12 cellular contexts compared by ENCODE assay signal in the genomic region with DNA sequence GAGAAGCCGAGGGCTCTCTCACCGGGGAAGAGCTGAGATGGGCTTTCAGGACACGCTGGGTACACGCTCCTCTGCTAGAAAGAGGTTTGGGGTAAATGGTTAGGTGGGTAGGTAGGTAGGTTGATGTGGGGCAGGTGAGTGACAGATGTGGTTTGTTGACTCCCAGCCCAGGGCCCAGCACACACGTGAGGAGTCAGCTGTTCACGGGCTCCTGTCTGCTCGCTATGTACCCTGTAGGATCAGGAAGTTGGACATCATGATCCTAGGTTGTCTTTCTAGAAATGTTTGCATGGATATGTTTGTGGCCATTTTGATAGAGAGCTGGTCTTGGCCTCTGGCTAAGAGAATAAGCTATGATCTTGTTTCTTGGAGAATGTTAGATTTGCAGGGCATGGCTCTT.
DNase-seq lines count a peak whose midpoint lies in the region; ATAC-seq and TF ChIP-seq lines count a peak whose summit lies in the region.
"Had no signal": no experiment of that assay in that cellular context is flagged by ENCODE, and none has a peak within 500 bp of the region (broad histone marks: within the 10 kb centered on the region; RNA-seq: fewer than 3 reads in every experiment).

No MANE protein-coding gene starts in this region.

- H3K9ac ChIP-seq in BLaER1 = no peak overlapping the region

- no peak for DNase-seq in RWPE1 (ENCODE audit: low spot score)
- DNase-seq in gastrocnemius medialis = peak; percentile 55 to 76
- DNase-seq in tibial artery = no peak
- no peak for DNase-seq in HCEC 1CT
- DNase-seq: Caco-2; CD8-positive, alpha-beta memory T cell; GOT3; H9 had no signal

- no peaks in the 10 kb centered on the region for H4K20me1 ChIP-seq in BLaER1

- H3K9me3 ChIP-seq in BLaER1 = 0 out of 2 replicates have a peak, but pooled peaks cover 3% of the 10 kb centered on the region
- H3K9me3 ChIP-seq in gastrocnemius medialis = no peaks in the 10 kb centered on the region
- H3K9me3 ChIP-seq in tibial artery = no peaks in the 10 kb centered on the region
- H3K9me3 ChIP-seq: Caco-2 had no signal

- TF ChIP-seq POLR2A in gastrocnemius medialis (IDR thresholded peaks at IDR 0.05) = no peak

- no peak overlapping the region for H3K27ac ChIP-seq in BLaER1
- 0 out of 2 replicates have a peak overlapping the region, but pooled peaks have one; percentile 10 for H3K27ac ChIP-seq in RWPE1
- peak overlapping the region; percentile 77 to 95 (median 89) for H3K27ac ChIP-seq in gastrocnemius medialis
- peak overlapping the region; percentile 75 to 82 for H3K27ac ChIP-seq in tibial artery

- ATAC-seq in gastrocnemius medialis (peak; percentile 16 to 69), GM19328 (IDR thresholded peaks at IDR 0.05; ENCODE audit: unreplicated experiment) (no peak)
- ATAC-seq: GM12878, HepG2 had no signal

- H3K27me3 ChIP-seq in BLaER1 (no peaks in the 10 kb centered on the region), gastrocnemius medialis (no peaks in the 10 kb centered on the region), tibial artery (no peaks in the 10 kb centered on the region)

- intact Hi-C loops in gastrocnemius medialis (cut with DNase I; ENCODE audit: low total_unique reads) = no loop called here
- intact Hi-C loops in tibial artery (cut with DNase I; ENCODE audit: low total_unique reads) = no loop called here

- TF ChIP-seq CTCF in RWPE1 (conservative IDR thresholded peaks at IDR 0.05; ENCODE audit: low read depth) (no peak), gastrocnemius medialis (IDR thresholded peaks at IDR 0.05 in 4 of 5, conservative IDR thresholded peaks at IDR 0.05 in 1 of 5) (no peak), tibial artery (IDR thresholded peaks at IDR 0.05) (no peak)

- POLR2A ChIA-PET in RWPE1 (lab: Yijun Ruan, JAX; ENCODE audit: low non-redundant PET) = no interaction called here

- CTCF ChIA-PET in RWPE1 (lab: Yijun Ruan, JAX) = no interaction called here

- peak overlapping the region; percentile 66; the same call in 1 of the 2 replicates for H3K4me2 ChIP-seq in BLaER1

- H3K4me1 ChIP-seq in BLaER1 (peaks cover 29% of the 10 kb centered on the region), gastrocnemius medialis (peaks cover 39 to 49% of the 10 kb centered on the region in 2 donors), tibial artery (peaks cover 0 to 64% (median 45%) of the 10 kb centered on the region in 4 donors)

- H3K36me3 ChIP-seq in BLaER1 = no peaks in the 10 kb centered on the region
- no peaks in the 10 kb centered on the region for H3K36me3 ChIP-seq in gastrocnemius medialis
- H3K36me3 ChIP-seq in tibial artery = peaks cover 0 to 4% (median 0%) of the 10 kb centered on the region in 3 donors

- no peak overlapping the region for H3K4me3 ChIP-seq in BLaER1
- H3K4me3 ChIP-seq in gastrocnemius medialis = no peak overlapping the region
- no peak overlapping the region for H3K4me3 ChIP-seq in tibial artery
- H3K4me3 ChIP-seq: GM12878 had no signal

- in situ Hi-C loops in gastrocnemius medialis (cut with MboI; ENCODE audit: low sequenced_read_pairs in 4 of 4) = no loop called here

Comparison
In these comparisons a context has a peak if more than half of its experiments do, and no peak if none do; other contexts are left out.
1. DNase-seq: peak in gastrocnemius medialis (2 of 2); none in RWPE1 (single experiment), tibial artery (0 of 2) and HCEC 1CT (single experiment).